Comparison of ENCODE assay signal across 1 cellular context in genomic region chr17:72539981-72540897, GRCh38.
TF ChIP-seq lines count a peak whose summit lies in the region.

No MANE protein-coding gene starts in this region.

TF ChIP-seq in SK-N-SH, 30 proteins besides CTCF, POLR2A, EP300 and RAD21 (continued from another document):
- TF ChIP-seq MAX (IDR thresholded peaks at IDR 0.05; ENCODE audit: low read depth) (no peak; the same call in 1 of the 2 replicates), JUND (IDR thresholded peaks at IDR 0.05) (no peak), NFIC (IDR thresholded peaks at IDR 0.05; ENCODE audit: borderline replicate concordance) (no peak), GABPA (IDR thresholded peaks at IDR 0.05; ENCODE audit: low read depth) (no peak), RCOR1 (IDR thresholded peaks at IDR 0.05; ENCODE audit: low read length) (0 out of 2 replicates have a peak, but pooled peaks have one; percentile 47), YY1 (IDR thresholded peaks at IDR 0.05; ENCODE audit: low read depth) (no peak), FOSL2 (IDR thresholded peaks at IDR 0.05; ENCODE audit: borderline replicate concordance, low read depth) (no peak), MXI1 (IDR thresholded peaks at IDR 0.05; ENCODE audit: low read depth, low read length) (no peak), EZH2phosphoT487 (IDR thresholded peaks at IDR 0.05; ENCODE audit: borderline replicate concordance, low read depth) (no peak), ELF1 (IDR thresholded peaks at IDR 0.05) (no peak), FOXJ3 (CRISPR knock-in tag; IDR thresholded peaks at IDR 0.05) (no peak), TAF1 (IDR thresholded peaks at IDR 0.05; ENCODE audit: borderline replicate concordance, low read depth, low read length) (peak; percentile 37; the same call in 1 of the 2 replicates), PBX3 (IDR thresholded peaks at IDR 0.05) (no peak), USF1 (IDR thresholded peaks at IDR 0.05; ENCODE audit: borderline replicate concordance, low read depth) (no peak), NRF1 (IDR thresholded peaks at IDR 0.05; ENCODE audit: low read depth, low read length) (peak; percentile 46), TEAD4 (IDR thresholded peaks at IDR 0.05; ENCODE audit: borderline replicate concordance, insufficient read depth) (no peak), IRF3 (IDR thresholded peaks at IDR 0.05; ENCODE audit: low read depth, low read length) (no peak), CHD2 (IDR thresholded peaks at IDR 0.05; ENCODE audit: low read length, partially characterized antibody) (peak; percentile 14), FOXM1 (IDR thresholded peaks at IDR 0.05; ENCODE audit: low read depth) (no peak), SMC3 (IDR thresholded peaks at IDR 0.05; ENCODE audit: low read depth, low read length) (peak; percentile 99)
